In genomic region chr14:34629344-34629656, GRCh38 we compare ENCODE assay signal across 8 cellular contexts. TPM values are rescaled to one million over a fixed set of nuclear protein-coding genes. Genes with fewer than 3 reads are reported as not detected.
DNase-seq lines count a peak whose midpoint lies in the region; ATAC-seq, FAIRE-seq and TF ChIP-seq lines count a peak whose summit lies in the region.

No MANE protein-coding gene starts in this region.

- intact Hi-C loops in CD14-positive monocyte (cut with micrococcal nuclease) (no loop called here), testis (cut with DNase I; ENCODE audit: low total_unique reads) (no loop called here)
- intact Hi-C loops in activated T-helper 1 cell treated with anti-CD3 and anti-CD28 coated beads, Interleukin-12 subunit alpha, Interleukin-12 subunit beta, Interleukin-2, Interleukin-4 antibody, amounts not matched to agents 30 ng/mL and 10 ng/mL and 1 ng/mL, durations not matched to agents 14 hours and 24 hours and 36 hours (cut with micrococcal nuclease): loop anchor here (2.0 kb wide), 1 partner anchor 14 kb away; no protein-coding TSS in a partner anchor

- DNase-seq in CD14-positive monocyte (ENCODE audit: low spot score): no peak
- DNase-seq in activated T-helper 1 cell treated with anti-CD3 and anti-CD28 coated beads, Interleukin-12 subunit alpha, Interleukin-12 subunit beta, Interleukin-2, Interleukin-4 antibody, amounts not matched to agents 30 ng/mL and 10 ng/mL and 1 ng/mL, durations not matched to agents 14 hours and 24 hours and 36 hours (ENCODE audit: low spot score): no peak
- DNase-seq in keratinocyte (ENCODE audit: low read depth, low spot score): no peak
- no peak for DNase-seq in testis
- no peak for DNase-seq in T-helper 9 cell
- no peak for DNase-seq in SHP77 (lab: John Stamatoyannopoulos, UW)
- DNase-seq in stimulated activated CD4-positive, alpha-beta T cell treated with anti-CD3 and anti-CD28 coated beads, Interleukin-2, amount 100 ng/mL, for 48 hours: no peak

- no peaks in the 10 kb centered on the region for H3K9me3 ChIP-seq in keratinocyte (ENCODE audit: control insufficient read depth, low read depth, low read length)
- H3K9me3 ChIP-seq in testis: no peaks in the 10 kb centered on the region

- peak overlapping the region; percentile 91 for H2AFZ ChIP-seq in keratinocyte (ENCODE audit: control insufficient read depth, low read length)

- 0% methylated on average over 10 to 13 of the region's 13 CpGs for WGBS in testis, 2 donors

- no peaks in the 10 kb centered on the region for H3K9me3 Mint-ChIP-seq in CD14-positive monocyte
- peaks cover 4% of the 10 kb centered on the region for H3K9me3 Mint-ChIP-seq in activated T-helper 1 cell treated with anti-CD3 and anti-CD28 coated beads, Interleukin-12 subunit alpha, Interleukin-12 subunit beta, Interleukin-2, Interleukin-4 antibody, amounts not matched to agents 30 ng/mL and 10 ng/mL and 1 ng/mL, durations not matched to agents 14 hours and 24 hours and 36 hours

- H3K36me3 Mint-ChIP-seq in CD14-positive monocyte: peaks cover 5 to 27% of the 10 kb centered on the region in 2 donors
- H3K36me3 Mint-ChIP-seq in activated T-helper 1 cell treated with anti-CD3 and anti-CD28 coated beads, Interleukin-12 subunit alpha, Interleukin-12 subunit beta, Interleukin-2, Interleukin-4 antibody, amounts not matched to agents 30 ng/mL and 10 ng/mL and 1 ng/mL, durations not matched to agents 14 hours and 24 hours and 36 hours (ENCODE audit: low read depth): peaks cover 15% of the 10 kb centered on the region

- H3K4me3 ChIP-seq in keratinocyte (ENCODE audit: control insufficient read depth in 2 of 3, extremely low read depth in 1 of 3, insufficient read depth in 2 of 3, low read depth in 1 of 3, low read length in 3 of 3): peak overlapping the region; percentile 89 to 97 (median 92)
- peak overlapping the region; percentile 98 to 100 for H3K4me3 ChIP-seq in testis

- peak overlapping the region; percentile 89 to 98 (median 95) for H3K27ac Mint-ChIP-seq in CD14-positive monocyte
- H3K27ac Mint-ChIP-seq in activated T-helper 1 cell treated with anti-CD3 and anti-CD28 coated beads, Interleukin-12 subunit alpha, Interleukin-12 subunit beta, Interleukin-2, Interleukin-4 antibody, amounts not matched to agents 30 ng/mL and 10 ng/mL and 1 ng/mL, durations not matched to agents 14 hours and 24 hours and 36 hours: peak overlapping the region; percentile 99

- H3K4me1 Mint-ChIP-seq in CD14-positive monocyte: peaks cover 32% of the 10 kb centered on the region
- peaks cover 8% of the 10 kb centered on the region for H3K4me1 Mint-ChIP-seq in activated T-helper 1 cell treated with anti-CD3 and anti-CD28 coated beads, Interleukin-12 subunit alpha, Interleukin-12 subunit beta, Interleukin-2, Interleukin-4 antibody, amounts not matched to agents 30 ng/mL and 10 ng/mL and 1 ng/mL, durations not matched to agents 14 hours and 24 hours and 36 hours (ENCODE audit: low read depth)

- no peaks in the 10 kb centered on the region for H4K20me1 ChIP-seq in keratinocyte (ENCODE audit: control insufficient read depth, extremely low read depth, insufficient read depth, low read length)

- H3K79me2 ChIP-seq in keratinocyte (ENCODE audit: control insufficient read depth, insufficient read depth, low read length): peaks cover 41% of the 10 kb centered on the region

- FAIRE-seq in keratinocyte (lab: Jason Lieb, UNC): no peak

- H3K4me1 ChIP-seq in keratinocyte (ENCODE audit: control insufficient read depth, extremely low read depth, insufficient read depth, low read length): peaks cover 7% of the 10 kb centered on the region
- peaks cover 8% of the 10 kb centered on the region for H3K4me1 ChIP-seq in testis

- ATAC-seq in HG02642 (IDR thresholded peaks at IDR 0.05; ENCODE audit: poor library complexity, unreplicated experiment): peak; percentile 21

- H3K27me3 Mint-ChIP-seq in CD14-positive monocyte (ENCODE audit: low read depth in 3 of 3): peaks cover 0 to 3% (median 2%) of the 10 kb centered on the region in 3 donors
- peaks cover 11% of the 10 kb centered on the region for H3K27me3 Mint-ChIP-seq in activated T-helper 1 cell treated with anti-CD3 and anti-CD28 coated beads, Interleukin-12 subunit alpha, Interleukin-12 subunit beta, Interleukin-2, Interleukin-4 antibody, amounts not matched to agents 30 ng/mL and 10 ng/mL and 1 ng/mL, durations not matched to agents 14 hours and 24 hours and 36 hours (ENCODE audit: insufficient read depth)

- H3K4me3 Mint-ChIP-seq in CD14-positive monocyte: peak overlapping the region; percentile 89 to 97
- H3K4me3 Mint-ChIP-seq in activated T-helper 1 cell treated with anti-CD3 and anti-CD28 coated beads, Interleukin-12 subunit alpha, Interleukin-12 subunit beta, Interleukin-2, Interleukin-4 antibody, amounts not matched to agents 30 ng/mL and 10 ng/mL and 1 ng/mL, durations not matched to agents 14 hours and 24 hours and 36 hours: peak overlapping the region; percentile 95

- peak overlapping the region; percentile 80 for H3K27ac ChIP-seq in keratinocyte (ENCODE audit: control insufficient read depth, insufficient read depth, low read length)
- peak overlapping the region; percentile 95 to 98 for H3K27ac ChIP-seq in testis

- H3K36me3 ChIP-seq in keratinocyte (ENCODE audit: control insufficient read depth in 2 of 2, extremely low read depth in 1 of 2, insufficient read depth in 2 of 2, low read length in 2 of 2) (peaks cover 0 to under 1% of the 10 kb centered on the region in 2 experiments), testis (ENCODE audit: low read depth, missing control alignments) (no peaks in the 10 kb centered on the region)

- peak overlapping the region; percentile 93 for H3K4me2 ChIP-seq in keratinocyte (ENCODE audit: control insufficient read depth, extremely low read depth, insufficient read depth, low read depth, low read length)

- dilution Hi-C loops in keratinocyte (cut with MboI; ENCODE audit: extremely low pct_ligation_motif_present, low sequenced_read_pairs): no loop called here

- no peak for TF ChIP-seq POLR2A in testis (IDR thresholded peaks at IDR 0.05)

- no peaks in the 10 kb centered on the region for H3K9me1 ChIP-seq in keratinocyte (ENCODE audit: control insufficient read depth, extremely low read depth, insufficient read depth, low read length)

- H3K27me3 ChIP-seq in keratinocyte (ENCODE audit: control insufficient read depth, extremely low read depth, insufficient read depth, low read length): no peaks in the 10 kb centered on the region
- no peaks in the 10 kb centered on the region for H3K27me3 ChIP-seq in testis

- TF ChIP-seq CTCF in CD14-positive monocyte (IDR thresholded peaks at IDR 0.05) (no peak), keratinocyte (optimal IDR thresholded peaks at IDR 0.05 in 1 of 3, IDR thresholded peaks at IDR 0.05 in 1 of 3, conservative IDR thresholded peaks at IDR 0.05 in 1 of 3; ENCODE audit: extremely low read depth in 1 of 3, insufficient read depth in 2 of 3, low read length in 3 of 3) (no peak), testis (IDR thresholded peaks at IDR 0.05) (no peak)

- peak overlapping the region; percentile 97 for H3K9ac ChIP-seq in keratinocyte (ENCODE audit: control insufficient read depth, extremely low read depth, insufficient read depth, low read length)

RNA-seq across cellular contexts. Expression of gene SNX6, which starts 0.6 kb away (rescaled TPM):
- 100 to 1,000 TPM; 114 to 115 TPM for polyA plus RNA-seq in CD14-positive monocyte
- 70.3 and 75.6 TPM in 2 replicates for total RNA-seq in activated T-helper 1 cell treated with anti-CD3 and anti-CD28 coated beads, Interleukin-12 subunit alpha, Interleukin-12 subunit beta, Interleukin-2, Interleukin-4 antibody, amounts not matched to agents 30 ng/mL and 10 ng/mL and 1 ng/mL, durations not matched to agents 14 hours and 24 hours and 36 hours
- polyA plus RNA-seq in keratinocyte: 83.1 to 139 TPM (median 137 TPM) in 3 replicates
- 107 TPM for polyA plus RNA-seq in keratinocyte (2011; ENCODE audit: low read depth)
- 95.5 and 133 TPM in 2 replicates for polyA plus RNA-seq in keratinocyte (2011; cell fraction: cytosol; rRNA removed)
- polyA plus RNA-seq in keratinocyte (2011; cell fraction: nucleus; rRNA removed): 59.8 and 99.5 TPM in 2 replicates
- 80.5 and 106 TPM in 2 replicates for polyA plus RNA-seq in keratinocyte (2012; ENCODE audit: low replicate concordance)
- polyA minus RNA-seq in keratinocyte: 5.8 to 70.3 TPM (median 46.9 TPM) in 3 replicates
- polyA minus RNA-seq in keratinocyte (2011; cell fraction: cytosol; rRNA and poly(A)+ RNA removed): 42.4 TPM
- 18.8 and 51.4 TPM in 2 replicates for polyA minus RNA-seq in keratinocyte (2011; cell fraction: nucleus; rRNA and poly(A)+ RNA removed)
- total RNA-seq in testis: 100 to 1,000 TPM; 105 to 123 TPM
- 74.8 TPM for polyA plus RNA-seq in testis (ENCODE audit: insufficient read depth, low read depth, low replicate concordance)
